In the genomic region with DNA sequence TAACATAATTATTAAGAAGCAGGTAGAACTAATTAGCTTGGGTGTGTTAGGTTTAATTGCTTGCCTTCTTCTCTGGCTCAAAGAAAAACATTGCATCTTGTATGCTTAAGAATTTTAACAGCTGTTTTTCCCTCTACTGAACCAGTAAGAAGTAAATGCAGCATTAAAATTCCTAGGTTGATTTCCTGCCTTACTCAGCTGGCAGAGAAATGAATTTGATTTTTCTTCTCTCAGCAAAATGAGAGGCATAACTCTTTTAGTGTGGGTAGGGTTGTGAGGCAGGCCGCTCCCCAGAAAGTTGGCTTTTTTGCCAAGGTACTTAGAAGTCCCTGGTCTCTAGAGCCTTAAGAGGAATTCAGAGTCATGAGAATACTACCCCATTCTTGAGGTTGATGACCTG, we compare ENCODE assay signal across 19 cellular contexts.
DNase-seq lines count a peak whose midpoint lies in the region; ATAC-seq, FAIRE-seq and TF ChIP-seq lines count a peak whose summit lies in the region.
"Had no signal": no experiment of that assay in that cellular context is flagged by ENCODE, and none has a peak within 500 bp of the region (broad histone marks: within the 10 kb centered on the region; RNA-seq: fewer than 3 reads in every experiment).

No MANE protein-coding gene starts in this region.

- CTCF ChIA-PET in Panc1 (lab: Charles Lee), result no interaction called here

- no peaks in the 10 kb centered on the region for H3K27me3 ChIP-seq in Panc1 (ENCODE audit: control insufficient read depth, insufficient read depth, low read length)

- no peaks in the 10 kb centered on the region for H3K4me1 ChIP-seq in Panc1 (ENCODE audit: control insufficient read depth, insufficient read depth, low read length)
- H3K4me1 ChIP-seq: HAP-1 had no signal

- FAIRE-seq in RCC 7860 (lab: Jason Lieb, UNC), result no peak
- FAIRE-seq: D721Med, GM12892, H1 had no signal

- H3K4me3 ChIP-seq in AG10803 (ENCODE audit: low read length) (no peak overlapping the region), Panc1 (ENCODE audit: low read depth in 2 of 2, low read length in 2 of 2) (no peak overlapping the region)
- H3K4me3 ChIP-seq: HAP-1 had no signal

- H3K9me3 ChIP-seq in Panc1 (ENCODE audit: control insufficient read depth, insufficient read depth, low read depth, low read length), result no peaks in the 10 kb centered on the region
- H3K9me3 ChIP-seq: HAP-1 had no signal

- no peaks in the 10 kb centered on the region for H3K36me3 ChIP-seq in Panc1 (ENCODE audit: control insufficient read depth, insufficient read depth, low read length)
- H3K36me3 ChIP-seq: HAP-1 had no signal

- peak; percentile 16 for DNase-seq in AG10803 (ENCODE audit: low read depth)
- no peak for DNase-seq in Panc1 (ENCODE audit: low read depth, low spot score)
- DNase-seq in left kidney (ENCODE audit: low read depth, low spot score), result peak; percentile 32
- peak; percentile 49 for DNase-seq in renal cortical epithelial cell (ENCODE audit: low read depth)
- DNase-seq in Right ventricle myocardium superior, result no peak
- DNase-seq in RCC 7860 (ENCODE audit: low spot score), result no peak
- no peak for DNase-seq in AML-193 (lab: John Stamatoyannopoulos, UW)
- DNase-seq: 8988T; CD4-positive, alpha-beta memory T cell; DMS153; DND-41; GDM1; IMR-90 had no signal

- intact Hi-C loops in Panc1 (cut with micrococcal nuclease; ENCODE audit: unreplicated experiment), result no loop called here
- intact Hi-C loops in Right ventricle myocardium superior (cut with DNase I), result no loop called here

- POLR2A ChIA-PET in Panc1 (lab: Charles Lee), result no interaction called here

- BruUV-seq in Panc1 (replicated peaks; lab: Mats Ljungman, UMichigan), result TSS peak; percentile 56

- ATAC-seq in Panc1 (no peak), HG02884 (IDR thresholded peaks at IDR 0.05; ENCODE audit: unreplicated experiment) (no peak), Right ventricle myocardium superior (ENCODE audit: poor library complexity) (no peak)

- TF ChIP-seq CTCF in AG10803 (conservative IDR thresholded peaks at IDR 0.05; ENCODE audit: low read length) (no peak), Panc1 (IDR thresholded peaks at IDR 0.05) (no peak)

- H3K27ac ChIP-seq in Panc1 (ENCODE audit: low read length), result no peak overlapping the region
- H3K27ac ChIP-seq: C4-2B had no signal

- in situ Hi-C loops in Panc1 (cut with HindIII; ENCODE audit: low pct_unique_long_range_greater_than_20kb, low sequenced_read_pairs), result no loop called here

Comparison
In these comparisons a context has a peak if more than half of its experiments do, and no peak if none do; other contexts are left out.
1. DNase-seq: peak in AG10803 (single experiment), left kidney (single experiment) and renal cortical epithelial cell (single experiment); none in Panc1 (single experiment), Right ventricle myocardium superior (single experiment), RCC 7860 (single experiment) and AML-193 (0 of 2).